In the genomic region with DNA sequence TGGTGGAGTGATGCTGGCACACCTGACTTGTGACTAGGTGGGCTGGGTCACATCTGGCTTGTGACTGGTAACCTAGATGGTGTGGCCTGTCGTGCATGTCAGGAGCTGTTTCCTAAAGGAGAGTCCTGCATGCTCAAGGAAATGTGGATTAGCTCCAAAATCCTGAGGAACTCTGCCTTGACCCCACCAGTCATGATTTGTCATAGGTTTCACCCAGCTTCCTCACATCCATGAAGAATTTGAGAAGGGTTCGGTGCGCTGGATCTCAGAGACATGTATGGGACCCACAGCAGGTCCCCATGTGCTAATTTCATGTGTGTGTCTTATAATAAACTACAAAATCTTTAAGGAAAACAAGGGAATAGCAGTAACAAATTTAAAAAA, we compare ENCODE assay signal across 29 cellular contexts.
A peak's percentile ranks its signal among the peaks of the same experiment; 100 is the strongest.
DNase-seq lines count a peak whose midpoint lies in the region; ATAC-seq and TF ChIP-seq lines count a peak whose summit lies in the region.
"Had no signal": no experiment of that assay in that cellular context is flagged by ENCODE, and none has a peak within 500 bp of the region (broad histone marks: within the 10 kb centered on the region; RNA-seq: fewer than 3 reads in every experiment).

No MANE protein-coding gene starts in this region.

- H2AFZ ChIP-seq in fibroblast of lung (ENCODE audit: low read length) (no peak overlapping the region), smooth muscle cell (ENCODE audit: low read depth) (no peak overlapping the region), PC-9 (no peak overlapping the region)
- H2AFZ ChIP-seq: GM23248 had no signal

- no peak overlapping the region for H3K4me3 ChIP-seq in fibroblast of lung (replicated peaks in 1 of 4; ENCODE audit: control extremely low read depth in 1 of 4, insufficient read depth in 1 of 4, low read depth in 3 of 4, low read length in 4 of 4)
- no peak overlapping the region for H3K4me3 ChIP-seq in smooth muscle cell
- no peak overlapping the region for H3K4me3 ChIP-seq in PC-9
- H3K4me3 ChIP-seq: GM23248, lower lobe of right lung, psoas muscle, upper lobe of left lung had no signal

- CTCF ChIA-PET in PC-9 (lab: Charles Lee), result no interaction called here

- no peaks in the 10 kb centered on the region for H3K79me2 ChIP-seq in fibroblast of lung (ENCODE audit: control insufficient read depth, insufficient read depth, low read length)
- no peaks in the 10 kb centered on the region for H3K79me2 ChIP-seq in smooth muscle cell (ENCODE audit: low read depth)
- no peaks in the 10 kb centered on the region for H3K79me2 ChIP-seq in PC-9 (ENCODE audit: low read depth)

- H4K20me1 ChIP-seq in fibroblast of lung (ENCODE audit: control insufficient read depth, extremely low read depth, insufficient read depth, low read length) (no peaks in the 10 kb centered on the region), smooth muscle cell (ENCODE audit: low read depth) (no peaks in the 10 kb centered on the region), PC-9 (ENCODE audit: insufficient read depth) (no peaks in the 10 kb centered on the region)

- ATAC-seq in HG03175 (IDR thresholded peaks at IDR 0.05; ENCODE audit: unreplicated experiment), result no peak
- ATAC-seq: lower lobe of right lung; naive thymus-derived CD8-positive, alpha-beta T cell; stimulated activated memory B cell treated with anti-CD40 and anti-IgM and Interleukin-4, amounts not matched to agents 10 μg/mL and 1 μg/mL and 100 μg/mL, for 72 hours had no signal

- DNase-seq in EL, result peak; percentile 43
- peak; percentile 54 for DNase-seq in RPMI7951 (ENCODE audit: low read depth)
- peak in 1 of 2 donors; percentile 51 for DNase-seq in fibroblast of lung (ENCODE audit: low read depth in 2 of 2)
- DNase-seq in smooth muscle cell (lab: John Stamatoyannopoulos, UW; ENCODE audit: unreplicated experiment), result no peak
- no peak for DNase-seq in PC-9
- no peak for DNase-seq in SW480 (ENCODE audit: low spot score)
- DNase-seq: ACHN; activated CD4-positive, alpha-beta memory T cell treated with anti-CD3 and anti-CD28 coated beads, Interleukin-2, amount 10 ng/mL, durations not matched to agents 7 days and 5 days; activated CD4-positive, alpha-beta T cell treated with anti-CD3 and anti-CD28 coated beads for 1 hour; activated CD8-positive, alpha-beta memory T cell treated with anti-CD3 and anti-CD28 coated beads, Interleukin-2, amount 50 U/mL, for 4 hours; activated naive CD4-positive, alpha-beta T cell treated with Interleukin-2 at 50 U/mL for 16 hours; amniotic stem cell; DMS 273 treated with DMSO at 0.1 percent for 48 hours; effector CD4-positive, alpha-beta T cell; GM23248; hippocampal formation; lower lobe of right lung; naive thymus-derived CD8-positive, alpha-beta T cell; NCI-H1417 treated with DMSO at 0.1 percent for 48 hours; NCI-H2081; NCI-H2227 treated with DMSO at 0.1 percent for 48 hours; NCI-H526 treated with DMSO at 0.1 percent for 48 hours; nucleus accumbens; psoas muscle; SHP77; upper lobe of left lung had no signal

- TF ChIP-seq CTCF in fibroblast of lung (conservative IDR thresholded peaks at IDR 0.05 in 1 of 2, IDR thresholded peaks at IDR 0.05 in 1 of 2; ENCODE audit: low read depth in 1 of 2, low read length in 2 of 2) (no peak), smooth muscle cell (IDR thresholded peaks at IDR 0.05; ENCODE audit: borderline replicate concordance, insufficient read depth, poor library complexity, severe bottlenecking) (no peak), PC-9 (conservative IDR thresholded peaks at IDR 0.05) (no peak)

- H3F3A ChIP-seq in smooth muscle cell (ENCODE audit: low read depth), result peaks cover 21% of the 10 kb centered on the region
- H3F3A ChIP-seq in PC-9 (ENCODE audit: insufficient read depth, low read depth), result no peaks in the 10 kb centered on the region

- WGBS in smooth muscle cell (ENCODE audit: low lambda C conversion rate), result 86% methylated on average over 3 of the region's 3 CpGs

- H3K9ac ChIP-seq in fibroblast of lung (ENCODE audit: insufficient read depth, low read length) (no peak overlapping the region), smooth muscle cell (ENCODE audit: low read depth) (no peak overlapping the region)
- H3K9ac ChIP-seq: GM23248 had no signal

- H3K36me3 ChIP-seq in fibroblast of lung (ENCODE audit: control insufficient read depth, insufficient read depth, low read length) (no peaks in the 10 kb centered on the region), smooth muscle cell (ENCODE audit: low read depth) (no peaks in the 10 kb centered on the region), PC-9 (ENCODE audit: low read depth) (no peaks in the 10 kb centered on the region)
- H3K36me3 ChIP-seq: lower lobe of right lung, upper lobe of left lung had no signal

- intact Hi-C loops in PC-9 (cut with micrococcal nuclease; ENCODE audit: unreplicated experiment), result no loop called here

- POLR2A ChIA-PET in PC-9 (lab: Charles Lee; ENCODE audit: unreplicated experiment), result interaction anchor here (0.7 kb wide), 1 partner anchor 10 kb away, joined by 4 read pairs; no protein-coding TSS in a partner anchor

- no TSS peak for BruUV-seq in PC-9 (replicated peaks; lab: Mats Ljungman, UMichigan)

- no peaks in the 10 kb centered on the region for H3K9me2 ChIP-seq in PC-9 (ENCODE audit: insufficient read depth)

- H3K27ac ChIP-seq in fibroblast of lung (ENCODE audit: insufficient read depth, low read length) (peak overlapping the region; percentile 61), smooth muscle cell (ENCODE audit: low read depth) (peak overlapping the region; percentile 83), PC-9 (no peak overlapping the region)
- H3K27ac ChIP-seq: GM23248, HL-60, lower lobe of right lung, psoas muscle, upper lobe of left lung had no signal

- H3K9me3 ChIP-seq in fibroblast of lung (ENCODE audit: control insufficient read depth, insufficient read depth, low read depth, low read length) (no peaks in the 10 kb centered on the region), smooth muscle cell (replicated peaks; ENCODE audit: low read depth) (no peaks in the 10 kb centered on the region), PC-9 (ENCODE audit: insufficient read depth, low read depth) (peaks cover 7% of the 10 kb centered on the region; the same call in 1 of the 2 replicates)
- H3K9me3 ChIP-seq: lower lobe of right lung, psoas muscle, upper lobe of left lung had no signal

- H3K4me1 ChIP-seq in fibroblast of lung (ENCODE audit: control insufficient read depth, extremely low read depth, insufficient read depth, low read length), result peaks cover 27% of the 10 kb centered on the region
- H3K4me1 ChIP-seq in smooth muscle cell (ENCODE audit: low read depth), result peaks cover 16% of the 10 kb centered on the region
- no peaks in the 10 kb centered on the region for H3K4me1 ChIP-seq in PC-9 (replicated peaks; ENCODE audit: insufficient read depth)
- H3K4me1 ChIP-seq: lower lobe of right lung, psoas muscle, upper lobe of left lung had no signal

- H3K4me2 ChIP-seq in fibroblast of lung (ENCODE audit: extremely low read depth, insufficient read depth, low read length) (peak overlapping the region; percentile 60), smooth muscle cell (peak overlapping the region; percentile 45), PC-9 (no peak overlapping the region)

- H3K27me3 ChIP-seq in fibroblast of lung (ENCODE audit: control insufficient read depth, insufficient read depth, low read length) (no peaks in the 10 kb centered on the region), smooth muscle cell (ENCODE audit: low read depth) (no peaks in the 10 kb centered on the region), PC-9 (ENCODE audit: insufficient read depth, low read depth) (no peaks in the 10 kb centered on the region)
- H3K27me3 ChIP-seq: upper lobe of left lung had no signal

Comparison
In these comparisons a context has a peak if more than half of its experiments do, and no peak if none do; other contexts are left out.
1. DNase-seq: peak in EL (single experiment) and RPMI7951 (single experiment); none in smooth muscle cell (single experiment), PC-9 (0 of 2) and SW480 (single experiment).